Comparison of ENCODE assay signal across 8 cellular contexts in the genomic region with DNA sequence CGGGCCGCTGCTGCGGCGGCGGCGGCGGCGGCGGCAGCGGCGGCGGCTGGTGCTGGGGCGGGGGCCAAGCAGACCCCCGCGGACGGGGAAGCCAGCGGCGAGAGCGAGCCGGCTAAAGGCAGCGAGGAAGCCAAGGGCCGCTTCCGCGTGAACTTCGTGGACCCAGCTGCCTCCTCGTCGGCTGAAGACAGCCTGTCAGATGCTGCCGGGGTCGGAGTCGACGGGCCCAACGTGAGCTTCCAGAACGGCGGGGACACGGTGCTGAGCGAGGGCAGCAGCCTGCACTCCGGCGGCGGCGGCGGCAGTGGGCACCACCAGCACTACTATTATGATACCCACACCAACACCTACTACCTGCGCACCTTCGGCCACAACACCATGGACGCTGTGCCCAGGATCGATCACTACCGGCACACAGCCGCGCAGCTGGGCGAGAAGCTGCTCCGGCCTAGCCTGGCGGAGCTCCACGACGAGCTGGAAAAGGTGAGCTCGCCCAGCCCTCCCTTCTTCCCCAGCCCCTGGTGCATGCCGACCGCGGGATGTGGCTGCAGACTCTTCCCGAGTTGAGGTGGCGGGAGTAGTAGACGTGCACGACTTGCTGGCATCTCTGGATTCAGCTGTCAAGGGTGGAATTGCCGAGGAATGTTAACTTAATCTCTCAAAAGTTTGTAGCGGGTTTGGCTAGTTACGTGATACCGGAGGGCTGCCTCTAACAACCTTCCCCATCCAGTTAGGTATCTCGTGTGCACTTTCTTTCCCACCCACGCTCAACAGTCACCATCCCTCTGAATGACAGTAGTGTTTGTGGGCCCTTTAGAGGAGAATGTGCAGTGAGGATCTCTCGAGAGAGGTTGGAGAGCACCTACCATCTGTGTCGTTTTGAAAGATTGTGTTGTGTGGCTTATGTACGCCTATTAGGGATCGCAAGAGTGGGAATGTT. TPM values are rescaled to one million over a fixed set of nuclear protein-coding genes. Genes with fewer than 3 reads are reported as not detected.
A peak's percentile ranks its signal among the peaks of the same experiment; 100 is the strongest.
DNase-seq lines count a peak whose midpoint lies in the region; ATAC-seq and TF ChIP-seq lines count a peak whose summit lies in the region.

No MANE protein-coding gene starts in this region.

- no peaks in the 10 kb centered on the region for H3K27me3 Mint-ChIP-seq in activated naive CD4-positive, alpha-beta T cell treated with anti-CD3 and anti-CD28 coated beads, Interleukin-2, amount 50 U/mL, for 24 hours

- H3K27me3 ChIP-seq in SJCRH30 (no peaks in the 10 kb centered on the region), cardiac muscle cell (no peaks in the 10 kb centered on the region), parathyroid adenoma (ENCODE audit: control insufficient read depth, insufficient read depth, low read length) (no peaks in the 10 kb centered on the region)

- peaks cover 9% of the 10 kb centered on the region for H3K79me2 ChIP-seq in parathyroid adenoma

- no peak overlapping the region for H3K9ac ChIP-seq in parathyroid adenoma

- H3K4me3 ChIP-seq in SJCRH30: peak overlapping the region; percentile 98
- H3K4me3 ChIP-seq in cardiac muscle cell: peak overlapping the region; percentile 81
- H3K4me3 ChIP-seq in parathyroid adenoma (ENCODE audit: low read depth, low read length): peak overlapping the region; percentile 60

- peaks cover 9% of the 10 kb centered on the region for H3K36me3 Mint-ChIP-seq in activated naive CD4-positive, alpha-beta T cell treated with anti-CD3 and anti-CD28 coated beads, Interleukin-2, amount 50 U/mL, for 24 hours

- DNase-seq in A172 (ENCODE audit: low spot score): peak; percentile 5
- DNase-seq in SJCRH30: peak; percentile 68 to 72
- peak; percentile 35 to 47 for DNase-seq in cardiac muscle cell (ENCODE audit: low read depth in 1 of 2, low spot score in 1 of 2)
- DNase-seq in ureter (ENCODE audit: low spot score): peak; percentile 47

- H3K9me3 ChIP-seq in SJCRH30 (replicated peaks) (no peaks in the 10 kb centered on the region), cardiac muscle cell (ENCODE audit: low read depth) (no peaks in the 10 kb centered on the region), parathyroid adenoma (ENCODE audit: control insufficient read depth, low read length) (no peaks in the 10 kb centered on the region)

- H3K27ac Mint-ChIP-seq in activated naive CD4-positive, alpha-beta T cell treated with anti-CD3 and anti-CD28 coated beads, Interleukin-2, amount 50 U/mL, for 24 hours: peak overlapping the region; percentile 80

- peak; percentile 22 for ATAC-seq in GM18858 (IDR thresholded peaks at IDR 0.05; ENCODE audit: unreplicated experiment)
- peak; percentile 8 for ATAC-seq in HG03108 (IDR thresholded peaks at IDR 0.05; ENCODE audit: unreplicated experiment)

- H3K4me1 ChIP-seq in SJCRH30 (peaks cover 3% of the 10 kb centered on the region; the same call in 1 of the 2 replicates), cardiac muscle cell (ENCODE audit: low read depth) (peaks cover 10% of the 10 kb centered on the region), parathyroid adenoma (peaks cover 7% of the 10 kb centered on the region)

- no peak for TF ChIP-seq CTCF in cardiac muscle cell (IDR thresholded peaks at IDR 0.05; ENCODE audit: low read depth, low read length)
- no peak for TF ChIP-seq CTCF in parathyroid adenoma (IDR thresholded peaks at IDR 0.05)

- H3K9me3 Mint-ChIP-seq in activated naive CD4-positive, alpha-beta T cell treated with anti-CD3 and anti-CD28 coated beads, Interleukin-2, amount 50 U/mL, for 24 hours: no peaks in the 10 kb centered on the region

- H2AFZ ChIP-seq in parathyroid adenoma: peak overlapping the region; percentile 57

- no peaks in the 10 kb centered on the region for H3K36me3 ChIP-seq in SJCRH30
- H3K36me3 ChIP-seq in cardiac muscle cell: no peaks in the 10 kb centered on the region
- H3K36me3 ChIP-seq in parathyroid adenoma (ENCODE audit: control insufficient read depth, insufficient read depth, low read length): no peaks in the 10 kb centered on the region

- peak overlapping the region; percentile 87 for H3K4me3 Mint-ChIP-seq in activated naive CD4-positive, alpha-beta T cell treated with anti-CD3 and anti-CD28 coated beads, Interleukin-2, amount 50 U/mL, for 24 hours

- H3K4me1 Mint-ChIP-seq in activated naive CD4-positive, alpha-beta T cell treated with anti-CD3 and anti-CD28 coated beads, Interleukin-2, amount 50 U/mL, for 24 hours: peaks cover 62% of the 10 kb centered on the region

- peak overlapping the region; percentile 69 for H3K4me2 ChIP-seq in parathyroid adenoma (ENCODE audit: low read length)

- peak overlapping the region; percentile 13 for H3K27ac ChIP-seq in SJCRH30
- H3K27ac ChIP-seq in cardiac muscle cell: peak overlapping the region; percentile 48
- H3K27ac ChIP-seq in parathyroid adenoma: no peak overlapping the region

RNA-seq across cellular contexts. Expression of a gene that starts 0.9 kb away (rescaled TPM):
- 8.4 and 9.1 TPM in 2 replicates for total RNA-seq in A172 (2014; rRNA removed; shearing (Covaris generic))
- 29.1 and 31.4 TPM in 2 replicates for total RNA-seq in SJCRH30 (2014; rRNA removed; shearing (Covaris generic))
- total RNA-seq in cardiac muscle cell (10.6 and 14.6 TPM in 2 replicates), ureter (42.8 TPM)
- polyA plus RNA-seq in cardiac muscle cell: 7.1 and 7.3 TPM in 2 replicates

Comparison
In these comparisons a context has a peak if more than half of its experiments do, and no peak if none do; other contexts are left out.
1. DNase-seq: peak in every context shown above with its lines; median percentile 70 in SJCRH30; 47 in ureter; 41 in cardiac muscle cell; 5 in A172.